8 cellular contexts compared by ENCODE assay signal in the genomic region with DNA sequence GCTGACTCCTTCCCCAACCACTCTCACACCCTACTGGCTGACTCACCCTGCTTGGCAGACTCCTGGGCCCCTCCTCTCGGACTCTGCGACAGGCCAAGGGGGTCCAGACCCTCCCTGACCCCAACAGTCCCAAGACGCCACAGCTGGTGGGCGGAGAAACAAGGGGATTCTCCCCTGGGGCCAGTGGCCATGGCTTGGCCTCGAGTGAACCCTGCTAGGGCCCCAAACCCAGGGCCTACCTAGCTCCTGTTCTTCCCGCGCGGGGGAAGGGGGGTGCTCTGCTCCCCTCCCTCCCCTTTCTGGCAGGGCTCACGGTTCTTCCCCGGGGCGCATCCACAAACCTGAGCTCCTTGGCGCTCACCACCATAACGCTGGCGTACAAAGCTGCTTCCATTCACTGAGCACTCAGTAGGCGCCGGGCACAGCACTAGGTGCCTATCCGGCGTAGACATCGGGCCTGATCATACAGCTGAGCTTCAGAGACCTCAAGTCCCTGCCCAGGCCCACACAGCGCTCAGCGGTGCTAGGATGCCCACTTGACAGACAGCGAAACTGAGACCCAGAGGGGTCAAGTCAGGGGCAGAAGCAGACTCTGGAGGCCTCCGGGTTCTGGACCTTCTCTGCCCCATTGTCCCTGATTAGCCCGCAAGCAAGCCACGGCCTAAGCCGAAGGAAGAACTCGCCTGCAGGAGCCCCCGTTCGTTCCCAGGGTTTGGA. TPM values are rescaled to one million over a fixed set of nuclear protein-coding genes. Genes with fewer than 3 reads are reported as not detected.
DNase-seq lines count a peak whose midpoint lies in the region; ATAC-seq and TF ChIP-seq lines count a peak whose summit lies in the region.

No MANE protein-coding gene starts in this region.

- H3K27me3 ChIP-seq in HUES64 (ENCODE audit: insufficient read depth, low read length) (peaks cover 30% of the 10 kb centered on the region), gastroesophageal sphincter (no peaks in the 10 kb centered on the region)

- H3K4me3 ChIP-seq in HUES64 (ENCODE audit: low read length): peak overlapping the region; percentile 61
- H3K4me3 ChIP-seq in gastroesophageal sphincter: peak overlapping the region; percentile 68 to 85

- peak; percentile 75 for DNase-seq in activated CD8-positive, alpha-beta memory T cell treated with anti-CD3 and anti-CD28 coated beads, Interleukin-2, amount 50 U/mL, for 48 hours
- DNase-seq in retina: peak; percentile 34
- no peak for DNase-seq in GM10266 (ENCODE audit: extremely low spot score)

- peak overlapping the region; percentile 20 for H3K9ac ChIP-seq in HUES64 (ENCODE audit: low read depth, low read length)

- no peak for TF ChIP-seq POLR2A in gastroesophageal sphincter (IDR thresholded peaks at IDR 0.05)

- no peak overlapping the region for H3K27ac ChIP-seq in HUES64 (ENCODE audit: low read depth, low read length)
- peak overlapping the region in 3 of 4 donors; percentile 80 to 86 (median 81) for H3K27ac ChIP-seq in gastroesophageal sphincter

- peaks cover 23% of the 10 kb centered on the region for H3K4me1 ChIP-seq in HUES64 (ENCODE audit: insufficient read depth, low read length)
- peaks cover 0 to 61% (median 10%) of the 10 kb centered on the region in 3 donors for H3K4me1 ChIP-seq in gastroesophageal sphincter

- no peak for TF ChIP-seq EP300 in gastroesophageal sphincter (IDR thresholded peaks at IDR 0.05)

- ATAC-seq in gastroesophageal sphincter (peak; percentile 18), GM21360 (IDR thresholded peaks at IDR 0.05; ENCODE audit: unreplicated experiment) (no peak), GM19023 (IDR thresholded peaks at IDR 0.05; ENCODE audit: unreplicated experiment) (no peak), HG03460 (IDR thresholded peaks at IDR 0.05; ENCODE audit: unreplicated experiment) (no peak)

- 41% methylated on average over 29 of the region's 29 CpGs for WGBS in HUES64
- 6% methylated on average over 3 of the region's 29 CpGs; no CpG with 5 or more reads in 1 of the 2 donors for WGBS in gastroesophageal sphincter (ENCODE audit: low coverage in 1 of 2), 2 donors

- H3K36me3 ChIP-seq in HUES64 (ENCODE audit: insufficient read depth, low read length): no peaks in the 10 kb centered on the region
- no peaks in the 10 kb centered on the region for H3K36me3 ChIP-seq in gastroesophageal sphincter

- no peak for TF ChIP-seq CTCF in gastroesophageal sphincter (IDR thresholded peaks at IDR 0.05)
- TF ChIP-seq CTCF in GM10266 (IDR thresholded peaks at IDR 0.05; ENCODE audit: control insufficient read depth, insufficient read depth, low read depth, missing control alignments): no peak

- H3K9me3 ChIP-seq in HUES64 (ENCODE audit: insufficient read depth, low read depth, low read length): peaks cover 7% of the 10 kb centered on the region; the same call in 1 of the 2 replicates
- H3K9me3 ChIP-seq in gastroesophageal sphincter: no peaks in the 10 kb centered on the region

RNA-seq across cellular contexts. Expression of gene ADA, which starts 0.6 kb away (rescaled TPM):
- 15.4 TPM for polyA plus RNA-seq in HUES64 (2013, experiment 1 of 2)
- polyA plus RNA-seq in HUES64 (2013, experiment 2 of 2): 19.7 TPM
- 10 to 100 TPM in 2 of 4 donors, 1 to 10 TPM in 2; 7.6 to 14.5 (median 10.4) TPM for total RNA-seq in gastroesophageal sphincter
